In the genomic region with DNA sequence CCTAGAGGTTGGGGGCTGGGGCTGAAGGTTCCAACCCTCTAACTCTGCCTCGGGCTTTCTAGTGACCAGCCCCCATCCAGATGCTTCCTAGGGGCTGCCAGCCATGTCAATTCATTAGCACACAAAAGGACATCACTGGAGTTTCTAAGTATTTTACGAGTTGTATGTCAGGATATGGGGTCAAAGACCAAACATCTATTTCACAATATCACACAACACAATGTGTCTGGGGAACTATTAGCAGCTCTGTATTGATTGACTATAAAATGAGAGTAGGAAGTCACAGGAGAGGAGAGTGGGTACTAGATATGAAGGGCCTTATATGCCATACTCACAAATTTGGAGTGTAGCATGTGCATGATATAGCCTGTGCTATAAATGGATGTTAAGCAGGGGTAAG, we compare ENCODE assay signal across 1 cellular context.
TF ChIP-seq lines count a peak whose summit lies in the region.

No MANE protein-coding gene starts in this region.

TF ChIP-seq in HepG2, 621 proteins besides CTCF, POLR2A, EP300 and RAD21 (continued from another document):
- TF ChIP-seq, protein P1, sequence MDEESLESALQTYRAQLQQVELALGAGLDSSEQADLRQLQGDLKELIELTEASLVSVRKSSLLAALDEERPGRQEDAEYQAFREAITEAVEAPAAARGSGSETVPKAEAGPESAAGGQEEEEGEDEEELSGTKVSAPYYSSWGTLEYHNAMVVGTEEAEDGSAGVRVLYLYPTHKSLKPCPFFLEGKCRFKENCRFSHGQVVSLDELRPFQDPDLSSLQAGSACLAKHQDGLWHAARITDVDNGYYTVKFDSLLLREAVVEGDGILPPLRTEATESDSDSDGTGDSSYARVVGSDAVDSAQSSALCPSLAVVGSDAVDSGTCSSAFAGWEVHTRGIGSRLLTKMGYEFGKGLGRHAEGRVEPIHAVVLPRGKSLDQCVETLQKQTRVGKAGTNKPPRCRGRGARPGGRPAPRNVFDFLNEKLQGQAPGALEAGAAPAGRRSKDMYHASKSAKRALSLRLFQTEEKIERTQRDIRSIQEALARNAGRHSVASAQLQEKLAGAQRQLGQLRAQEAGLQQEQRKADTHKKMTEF (CRISPR knock-in tag; IDR thresholded peaks at IDR 0.05): no peak
